In genomic region chr19:10114651-10115391, GRCh38 we compare ENCODE assay signal across 11 cellular contexts. TPM values are rescaled to one million over a fixed set of nuclear protein-coding genes. Genes with fewer than 3 reads are reported as not detected.
DNase-seq lines count a peak whose midpoint lies in the region; ATAC-seq lines count a peak whose summit lies in the region.
"Had no signal": no experiment of that assay in that cellular context is flagged by ENCODE, and none has a peak within 500 bp of the region (broad histone marks: within the 10 kb centered on the region; RNA-seq: fewer than 3 reads in every experiment).

No MANE protein-coding gene starts in this region.

- no peaks in the 10 kb centered on the region for H3K27me3 Mint-ChIP-seq in activated T-cell treated with anti-CD3 and anti-CD28 coated beads, Interleukin-2, amount 50 U/mL, for 24 hours

- no peak for ATAC-seq in activated naive CD4-positive, alpha-beta T cell treated with anti-CD3 and anti-CD28 coated beads, Interleukin-2, amount 50 U/mL, for 72 hours

- no peaks in the 10 kb centered on the region for H3K27me3 ChIP-seq in HUES48 (ENCODE audit: control insufficient read depth, insufficient read depth, low read length)

- H3K4me1 Mint-ChIP-seq in activated T-cell treated with anti-CD3 and anti-CD28 coated beads, Interleukin-2, amount 50 U/mL, for 24 hours (ENCODE audit: low read depth), result peaks cover 71% of the 10 kb centered on the region

- H3K9me3 ChIP-seq in HUES48 (ENCODE audit: control insufficient read depth, insufficient read depth, low read length), result no peaks in the 10 kb centered on the region
- H3K9me3 ChIP-seq: psoas muscle had no signal

- peaks cover 93% of the 10 kb centered on the region for H3K36me3 Mint-ChIP-seq in activated T-cell treated with anti-CD3 and anti-CD28 coated beads, Interleukin-2, amount 50 U/mL, for 24 hours (ENCODE audit: low read depth)
- peaks cover 19 to 38% of the 10 kb centered on the region in 2 donors for H3K36me3 Mint-ChIP-seq in activated naive CD4-positive, alpha-beta T cell treated with anti-CD3 and anti-CD28 coated beads, Interleukin-2, amount 50 U/mL, for 72 hours

- DNase-seq in activated T-cell treated with anti-CD3 and anti-CD28 coated beads, Interleukin-2, amount 50 U/mL, for 24 hours, result peak; percentile 68
- no peak for DNase-seq in activated T-cell treated with anti-CD3 and anti-CD28 coated beads, Interleukin-2, amount 50 U/mL, for 1 hour
- no peak for DNase-seq in activated naive CD4-positive, alpha-beta T cell treated with anti-CD3 and anti-CD28 coated beads, Interleukin-2, amount 50 U/mL, for 72 hours (ENCODE audit: low spot score in 2 of 2)
- DNase-seq in stimulated activated CD4-positive, alpha-beta T cell treated with anti-CD3 and anti-CD28 coated beads, Interleukin-2, amount 100 ng/mL, for 24 hours, result peak; percentile 40 to 50
- DNase-seq in T1000 (lab: John Stamatoyannopoulos, UW) (no peak), DMS79 treated with DMSO at 0.1 percent for 48 hours (lab: John Stamatoyannopoulos, UW) (no peak), COLO668 (lab: John Stamatoyannopoulos, UW; ENCODE audit: unreplicated experiment) (no peak)
- DNase-seq: head of caudate nucleus, NCI-H1105 had no signal

- H3K4me1 ChIP-seq in HUES48 (ENCODE audit: control insufficient read depth, insufficient read depth, low read length), result no peaks in the 10 kb centered on the region; the same call in 1 of the 2 replicates

- peak overlapping the region; percentile 23 for H3K4me3 Mint-ChIP-seq in activated T-cell treated with anti-CD3 and anti-CD28 coated beads, Interleukin-2, amount 50 U/mL, for 24 hours

- no peak overlapping the region for H3K9ac ChIP-seq in HUES48 (ENCODE audit: low read depth, low read length)

- H3K27ac ChIP-seq in HUES48 (ENCODE audit: low read depth, low read length), result peak overlapping the region; percentile 3

- H3K4me3 ChIP-seq in HUES48 (ENCODE audit: low read depth, low read length), result no peak overlapping the region
- H3K4me3 ChIP-seq: psoas muscle had no signal

- H3K9me3 Mint-ChIP-seq in activated T-cell treated with anti-CD3 and anti-CD28 coated beads, Interleukin-2, amount 50 U/mL, for 24 hours, result no peaks in the 10 kb centered on the region
- H3K9me3 Mint-ChIP-seq in activated naive CD4-positive, alpha-beta T cell treated with anti-CD3 and anti-CD28 coated beads, Interleukin-2, amount 50 U/mL, for 72 hours, result no peaks in the 10 kb centered on the region

- peaks cover 61% of the 10 kb centered on the region for H3K36me3 ChIP-seq in HUES48 (ENCODE audit: control insufficient read depth, insufficient read depth, low read length)

- peak overlapping the region; percentile 86 for H3K27ac Mint-ChIP-seq in activated T-cell treated with anti-CD3 and anti-CD28 coated beads, Interleukin-2, amount 50 U/mL, for 24 hours
- H3K27ac Mint-ChIP-seq in activated naive CD4-positive, alpha-beta T cell treated with anti-CD3 and anti-CD28 coated beads, Interleukin-2, amount 50 U/mL, for 72 hours, result peak overlapping the region; percentile 85 to 92

RNA-seq across cellular contexts. Expression of gene P2RY11, which starts 3.3 kb away (rescaled TPM):
- total RNA-seq in activated naive CD4-positive, alpha-beta T cell treated with anti-CD3 and anti-CD28 coated beads, Interleukin-2, amount 50 U/mL, for 72 hours, result 100 to 1,000 TPM in 1 of 2 donors, 10 to 100 TPM in 1; 18.1 to 101 TPM

RNA-seq across cellular contexts. Expression of gene EIF3G, which starts 4.9 kb away (rescaled TPM):
- total RNA-seq in activated naive CD4-positive, alpha-beta T cell treated with anti-CD3 and anti-CD28 coated beads, Interleukin-2, amount 50 U/mL, for 72 hours, result 100 to 1,000 TPM; 223 to 292 TPM

RNA-seq across cellular contexts. Expression of gene PPAN, which starts 8.7 kb away (rescaled TPM):
- 100 to 1,000 TPM in 1 of 2 donors, 10 to 100 TPM in 1; 52.7 to 209 TPM for total RNA-seq in activated naive CD4-positive, alpha-beta T cell treated with anti-CD3 and anti-CD28 coated beads, Interleukin-2, amount 50 U/mL, for 72 hours

RNA-seq across cellular contexts. Expression of gene ANGPTL6, which starts 12.3 kb away (rescaled TPM):
- 10 to 100 TPM in 1 of 2 donors, 1 to 10 TPM in 1; 9.1 to 17.1 TPM for total RNA-seq in activated naive CD4-positive, alpha-beta T cell treated with anti-CD3 and anti-CD28 coated beads, Interleukin-2, amount 50 U/mL, for 72 hours
- total RNA-seq: psoas muscle had no signal

RNA-seq across cellular contexts. Expression of gene SHFL, which starts 28.7 kb away (rescaled TPM):
- 10 to 100 TPM; 56.5 to 76.1 TPM for total RNA-seq in activated naive CD4-positive, alpha-beta T cell treated with anti-CD3 and anti-CD28 coated beads, Interleukin-2, amount 50 U/mL, for 72 hours

Comparison
In these comparisons a context has a peak if more than half of its experiments do, and no peak if none do; other contexts are left out.
1. DNase-seq: peak in activated T-cell treated with anti-CD3 and anti-CD28 coated beads, Interleukin-2, amount 50 U/mL, for 24 hours (single experiment) and stimulated activated CD4-positive, alpha-beta T cell treated with anti-CD3 and anti-CD28 coated beads, Interleukin-2, amount 100 ng/mL, for 24 hours (2 of 2); none in activated T-cell treated with anti-CD3 and anti-CD28 coated beads, Interleukin-2, amount 50 U/mL, for 1 hour (single experiment), activated naive CD4-positive, alpha-beta T cell treated with anti-CD3 and anti-CD28 coated beads, Interleukin-2, amount 50 U/mL, for 72 hours (0 of 2), T1000 (single experiment), DMS79 treated with DMSO at 0.1 percent for 48 hours (single experiment) and COLO668 (single experiment).